1 cellular context compared by ENCODE assay signal in genomic region chr4:57109530-57109846, GRCh38.
TF ChIP-seq lines count a peak whose summit lies in the region.

No MANE protein-coding gene starts in this region.

TF ChIP-seq in WTC11, 78 proteins besides CTCF, POLR2A, EP300 and RAD21 (continued from another document):
- TF ChIP-seq STAT6 (CRISPR knock-in tag; conservative IDR thresholded peaks at IDR 0.05; ENCODE audit: low read depth) (no peak), ZNF281 (CRISPR knock-in tag; IDR thresholded peaks at IDR 0.05) (no peak), FOXK1 (CRISPR knock-in tag; IDR thresholded peaks at IDR 0.05) (no peak)
TF ChIP-seq in WTC11: peak in this region for 0.
